8 cellular contexts compared by ENCODE assay signal in the genomic region with DNA sequence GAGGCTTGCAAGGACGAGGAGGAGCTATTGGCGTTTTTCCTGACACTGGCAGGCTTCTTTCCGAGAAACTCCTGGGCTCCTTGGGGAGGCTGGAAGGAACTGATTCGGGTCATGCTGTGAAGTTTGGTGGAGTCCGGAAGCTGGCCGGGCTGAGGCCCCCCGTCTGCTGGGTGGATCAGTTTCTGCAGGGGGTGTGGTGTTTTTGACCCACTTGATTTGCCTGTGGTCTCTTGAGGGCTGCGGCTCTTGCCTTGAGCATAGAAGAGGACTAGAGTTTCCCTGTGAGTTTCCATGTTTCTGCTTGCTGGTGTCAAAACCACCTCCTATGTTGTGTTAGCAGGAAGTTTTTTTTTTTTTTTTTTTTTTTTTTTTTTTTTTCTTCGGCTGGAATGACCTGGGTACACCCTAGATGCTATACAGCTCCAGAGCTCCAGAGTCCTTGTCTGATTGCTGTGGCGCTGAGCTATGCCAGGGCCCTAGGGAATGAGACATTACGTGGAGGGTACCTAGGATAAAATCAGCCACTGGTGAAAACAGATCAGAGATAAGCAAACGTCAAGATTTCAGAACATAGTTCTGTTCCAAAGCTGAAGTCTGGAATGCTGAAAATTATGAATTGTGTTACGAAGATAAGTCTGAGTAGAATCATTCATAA. TPM values are rescaled to one million over a fixed set of nuclear protein-coding genes. Genes with fewer than 3 reads are reported as not detected.
DNase-seq lines count a peak whose midpoint lies in the region; ATAC-seq and TF ChIP-seq lines count a peak whose summit lies in the region.

No MANE protein-coding gene starts in this region.

- CTCF ChIA-PET in Calu3 (lab: Charles Lee), result interaction anchor here (0.6 to 1.7 kb wide), 8 partner anchors 11 to 1478 kb away, joined by 3 to 8 read pairs (median 5); partner anchors contain the start of gene UPK3A

- in situ Hi-C loops in KBM-7 (cut with MboI; ENCODE audit: low pct_unique_long_range_greater_than_20kb, low sequenced_read_pairs), result no loop called here

- peak; percentile 38 for ATAC-seq in GM21367 (IDR thresholded peaks at IDR 0.05; ENCODE audit: unreplicated experiment)
- peak; percentile 22 for ATAC-seq in activated naive CD8-positive, alpha-beta T cell treated with anti-CD3 and anti-CD28 coated beads, Interleukin-2, amount 50 U/mL, for 24 hours

- H3K27me3 ChIP-seq in right atrium auricular region (no peaks in the 10 kb centered on the region), skeletal muscle tissue (ENCODE audit: control insufficient read depth in 3 of 3, insufficient read depth in 3 of 3, low read length in 3 of 3) (no peaks in the 10 kb centered on the region)

- H3K27ac ChIP-seq in right atrium auricular region, result peak overlapping the region; percentile 95
- H3K27ac ChIP-seq in skeletal muscle tissue (ENCODE audit: low read depth, low read length), result peak overlapping the region; percentile 95

- intact Hi-C loops in Calu3 (cut with micrococcal nuclease; ENCODE audit: unreplicated experiment), result no loop called here

- no TSS peak for BruUV-seq in Calu3 (replicated peaks; lab: Mats Ljungman, UMichigan)

- H3K9me3 ChIP-seq in right atrium auricular region (no peaks in the 10 kb centered on the region), skeletal muscle tissue (ENCODE audit: control insufficient read depth in 3 of 3, low read length in 3 of 3) (no peaks in the 10 kb centered on the region)

- H3K27ac Mint-ChIP-seq in Calu3 (ENCODE audit: unreplicated experiment), result peak overlapping the region; percentile 96
- H3K27ac Mint-ChIP-seq in activated naive CD8-positive, alpha-beta T cell treated with anti-CD3 and anti-CD28 coated beads, Interleukin-2, amount 50 U/mL, for 24 hours, result peak overlapping the region; percentile 97

- no peaks in the 10 kb centered on the region for H3K9me3 Mint-ChIP-seq in Calu3 (ENCODE audit: low read depth, unreplicated experiment)
- no peaks in the 10 kb centered on the region for H3K9me3 Mint-ChIP-seq in activated naive CD8-positive, alpha-beta T cell treated with anti-CD3 and anti-CD28 coated beads, Interleukin-2, amount 50 U/mL, for 24 hours

- H3K9ac ChIP-seq in skeletal muscle tissue (ENCODE audit: low read depth in 1 of 3, low read length in 3 of 3), result peak overlapping the region; percentile 98 to 100 (median 100)

- peaks cover 54% of the 10 kb centered on the region for H3K4me1 Mint-ChIP-seq in Calu3 (ENCODE audit: low read depth, unreplicated experiment)
- peaks cover 67% of the 10 kb centered on the region for H3K4me1 Mint-ChIP-seq in activated naive CD8-positive, alpha-beta T cell treated with anti-CD3 and anti-CD28 coated beads, Interleukin-2, amount 50 U/mL, for 24 hours

- TF ChIP-seq CTCF in Calu3 (IDR thresholded peaks at IDR 0.05; ENCODE audit: unreplicated experiment) (no peak), right atrium auricular region (IDR thresholded peaks at IDR 0.05) (no peak)

- H3K36me3 ChIP-seq in right atrium auricular region (no peaks in the 10 kb centered on the region), skeletal muscle tissue (ENCODE audit: control insufficient read depth in 3 of 3, insufficient read depth in 3 of 3, low read length in 3 of 3) (peaks cover 2 to 4% (median 2%) of the 10 kb centered on the region in 3 donors)

- H3K27me3 Mint-ChIP-seq in Calu3 (ENCODE audit: unreplicated experiment), result no peaks in the 10 kb centered on the region
- H3K27me3 Mint-ChIP-seq in activated naive CD8-positive, alpha-beta T cell treated with anti-CD3 and anti-CD28 coated beads, Interleukin-2, amount 50 U/mL, for 24 hours, result no peaks in the 10 kb centered on the region

- H3K4me1 ChIP-seq in right atrium auricular region (peaks cover 0 to 51% of the 10 kb centered on the region in 2 donors), skeletal muscle tissue (ENCODE audit: control insufficient read depth in 3 of 3, insufficient read depth in 3 of 3, low read length in 3 of 3) (peaks cover 24 to 48% (median 34%) of the 10 kb centered on the region in 3 donors)

- DNase-seq in Calu3, result no peak
- DNase-seq in KBM-7, result peak; percentile 76
- DNase-seq in activated naive CD8-positive, alpha-beta T cell treated with anti-CD3 and anti-CD28 coated beads, Interleukin-2, amount 50 U/mL, for 24 hours, result peak; percentile 61
- DNase-seq in right atrium auricular region (ENCODE audit: low spot score), result peak; percentile 90
- DNase-seq in activated CD4-positive, CD25-positive, alpha-beta regulatory T cell (lab: John Stamatoyannopoulos, UW), result no peak
- DNase-seq in GDM1 (lab: John Stamatoyannopoulos, UW), result no peak

- H3K4me3 ChIP-seq in right atrium auricular region (peak overlapping the region; percentile 94 to 97), skeletal muscle tissue (ENCODE audit: low read length in 3 of 3) (peak overlapping the region; percentile 85 to 100 (median 98))

- H3K36me3 Mint-ChIP-seq in Calu3 (ENCODE audit: insufficient read depth, unreplicated experiment), result peaks cover 32% of the 10 kb centered on the region
- peaks cover 30% of the 10 kb centered on the region for H3K36me3 Mint-ChIP-seq in activated naive CD8-positive, alpha-beta T cell treated with anti-CD3 and anti-CD28 coated beads, Interleukin-2, amount 50 U/mL, for 24 hours (ENCODE audit: low read depth)

- peak overlapping the region; percentile 97 for H3K4me3 Mint-ChIP-seq in Calu3 (ENCODE audit: low read depth, unreplicated experiment)
- H3K4me3 Mint-ChIP-seq in activated naive CD8-positive, alpha-beta T cell treated with anti-CD3 and anti-CD28 coated beads, Interleukin-2, amount 50 U/mL, for 24 hours, result peak overlapping the region; percentile 98

RNA-seq across cellular contexts. Expression of gene TBC1D22A, which starts 0.7 kb away (rescaled TPM):
- total RNA-seq in Calu3 (2022) (27.6 and 28.2 TPM in 2 replicates), right atrium auricular region (10 to 100 TPM; 11.5 to 15.4 TPM), skeletal muscle tissue (6.8 TPM)

RNA-seq across cellular contexts. Expression of gene CERK, which starts 25.1 kb away (rescaled TPM):
- total RNA-seq in Calu3 (2022) (20.3 and 25.0 TPM in 2 replicates), right atrium auricular region (10 to 100 TPM; 46.0 to 59.8 TPM), skeletal muscle tissue (18.3 TPM)

Comparison
In these comparisons a context has a peak if more than half of its experiments do, and no peak if none do; other contexts are left out.
1. DNase-seq: peak in KBM-7 (single experiment), activated naive CD8-positive, alpha-beta T cell treated with anti-CD3 and anti-CD28 coated beads, Interleukin-2, amount 50 U/mL, for 24 hours (single experiment) and right atrium auricular region (single experiment); none in Calu3 (single experiment), activated CD4-positive, CD25-positive, alpha-beta regulatory T cell (0 of 4) and GDM1 (single experiment).